Comparison of ENCODE assay signal across 12 cellular contexts in genomic region chr7:56537477-56537876, GRCh38.
"Had no signal": no experiment of that assay in that cellular context is flagged by ENCODE, and none has a peak within 500 bp of the region (broad histone marks: within the 10 kb centered on the region; RNA-seq: fewer than 3 reads in every experiment).

No MANE protein-coding gene starts in this region.

- H3K9me3 ChIP-seq: colonic mucosa had no signal

- H3K4me3 ChIP-seq: colonic mucosa, upper lobe of right lung had no signal

- H3K27me3 ChIP-seq: ascending aorta, colonic mucosa, upper lobe of right lung had no signal

- H3K36me3 ChIP-seq: ascending aorta, colonic mucosa, upper lobe of right lung had no signal

- H3K4me1 ChIP-seq: ascending aorta, colonic mucosa, upper lobe of right lung had no signal

- ATAC-seq: activated T-cell treated with anti-CD3 and anti-CD28 coated beads, Interleukin-2, amount 50 U/mL, for 4 hours had no signal

- H3K27ac ChIP-seq: colonic mucosa, upper lobe of right lung had no signal

- DNase-seq: activated CD4-positive, alpha-beta T cell treated with anti-CD3 and anti-CD28 coated beads, Interleukin-2, amount 50 U/mL, for 1 hour; activated CD8-positive, alpha-beta memory T cell treated with anti-CD3 and anti-CD28 coated beads, Interleukin-2, amount 50 U/mL, for 4 hours; activated naive CD4-positive, alpha-beta T cell treated with anti-CD3 and anti-CD28 coated beads, Interleukin-2, amount 10 ng/mL, durations not matched to agents 7 days and 5 days; activated T-cell treated with anti-CD3 and anti-CD28 coated beads, Interleukin-2, amount 50 U/mL, for 4 hours; colonic mucosa; erythroblast; kidney; occipital lobe; stimulated activated CD4-positive, alpha-beta T cell treated with anti-CD3 and anti-CD28 coated beads, Interleukin-2, amount 100 ng/mL, for 24 hours; stimulated activated naive CD4-positive, alpha-beta T cell treated with Interleukin-2 at 50 U/mL for 16 hours; upper lobe of right lung had no signal
